In the genomic region with DNA sequence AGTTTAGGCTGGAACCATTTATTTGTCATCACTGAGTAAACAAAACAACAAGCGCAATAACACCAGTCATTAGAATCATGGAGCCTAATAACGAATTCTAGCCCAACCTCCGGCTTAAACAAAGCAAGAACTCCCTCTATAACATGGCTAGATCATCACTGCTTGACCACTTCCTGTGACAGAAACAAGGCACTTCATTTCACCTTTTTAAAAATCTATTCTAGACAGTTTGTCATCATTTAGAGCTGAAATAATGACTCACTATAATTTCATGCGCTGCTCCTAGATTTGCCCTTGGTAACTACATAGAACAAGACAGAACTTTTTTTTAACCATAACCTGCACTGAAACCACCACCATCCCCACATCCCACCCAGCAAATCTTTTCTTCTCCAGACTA, we compare ENCODE assay signal across 8 cellular contexts.
DNase-seq lines count a peak whose midpoint lies in the region; ATAC-seq, FAIRE-seq and TF ChIP-seq lines count a peak whose summit lies in the region.

No MANE protein-coding gene starts in this region.

- in situ Hi-C loops in HepG2 (cut with HindIII; ENCODE audit: extremely low pct_ligation_motif_present, low pct_unique_long_range_greater_than_20kb): loop anchor here (10.0 kb wide), 1 partner anchor 196 kb away; no protein-coding TSS in a partner anchor
- in situ Hi-C loops in G401 (cut with HindIII; ENCODE audit: low sequenced_read_pairs): no loop called here

- peak overlapping the region; percentile 67 to 87 (median 74) for H3K27ac Mint-ChIP-seq in immature natural killer cell

- peaks cover 78 to 94% of the 10 kb centered on the region in 2 donors for H3K4me1 Mint-ChIP-seq in immature natural killer cell

- no peak overlapping the region for H2AFZ ChIP-seq in HepG2 (ENCODE audit: low read length)

- TF ChIP-seq EP300 in HepG2 (IDR thresholded peaks at IDR 0.05; ENCODE audit: low read depth in 2 of 2, low read length in 2 of 2) (no peak), HepG2 (CRISPR knock-in tag; IDR thresholded peaks at IDR 0.05; ENCODE audit: borderline replicate concordance) (no peak)

- no TSS peak for BruUV-seq in HepG2 (replicated peaks; lab: Mats Ljungman, UMichigan)

- TF ChIP-seq CTCF in HepG2 (CRISPR knock-in tag; IDR thresholded peaks at IDR 0.05): no peak

- DNase-seq in H4 (ENCODE audit: low spot score) (peak; percentile 55), RKO (ENCODE audit: low spot score) (peak; percentile 30), immature natural killer cell (peak; percentile 37 to 54 (median 40)), HepG2 (ENCODE audit: low spot score) (no peak), G401 (ENCODE audit: low spot score) (no peak), pons (ENCODE audit: low spot score) (no peak), GF-D8 (lab: John Stamatoyannopoulos, UW) (no peak)

- H3K27me3 Mint-ChIP-seq in immature natural killer cell (ENCODE audit: low read depth in 3 of 3): peaks cover 0 to 2% (median 0%) of the 10 kb centered on the region in 3 donors

- no peak overlapping the region for H3K4me3 ChIP-seq in HepG2 (replicated peaks in 1 of 3; ENCODE audit: insufficient read depth in 1 of 3, low read depth in 2 of 3, low read length in 3 of 3)

- peak overlapping the region; percentile 40 to 70 (median 42) for H3K4me3 Mint-ChIP-seq in immature natural killer cell

- POLR2A ChIA-PET in HepG2 (lab: Yijun Ruan, JAX): no interaction called here

- no peaks in the 10 kb centered on the region for H3K27me3 ChIP-seq in HepG2 (ENCODE audit: control insufficient read depth in 1 of 2, insufficient read depth in 2 of 2, low read length in 2 of 2)

- CTCF ChIA-PET in HepG2 (lab: Yijun Ruan, JAX; ENCODE audit: low intra/inter-chr PET ratio, low total read pairs): no interaction called here

- FAIRE-seq in HepG2 (lab: Jason Lieb, UNC): no peak

- no peaks in the 10 kb centered on the region for H3K9me3 Mint-ChIP-seq in immature natural killer cell

- no peaks in the 10 kb centered on the region for H4K20me1 ChIP-seq in HepG2 (ENCODE audit: insufficient read depth, low read length)

- TF ChIP-seq RAD21 in HepG2 (CRISPR knock-in tag; IDR thresholded peaks at IDR 0.05): no peak

- no peak overlapping the region for H3K9ac ChIP-seq in HepG2 (ENCODE audit: insufficient read depth, low read depth, low read length)

- no peak overlapping the region for H3K4me2 ChIP-seq in HepG2 (ENCODE audit: low read depth, low read length)

- intact Hi-C loops in HepG2 (cut with micrococcal nuclease; ENCODE audit: unreplicated experiment): no loop called here

- WGBS in HepG2 (ENCODE audit: low lambda C conversion rate): 100% methylated on average over 4 of the region's 4 CpGs

- peak; percentile 44 for ATAC-seq in GM18498 (IDR thresholded peaks at IDR 0.05; ENCODE audit: unreplicated experiment)
- ATAC-seq in HepG2: no peak

- no peak overlapping the region for H3K27ac ChIP-seq in HepG2 (ENCODE audit: extremely low read length, insufficient read depth, low read length)

- no peak for TF ChIP-seq POLR2A in HepG2 (IDR thresholded peaks at IDR 0.05; ENCODE audit: insufficient read depth in 1 of 2, low read depth in 2 of 2, low read length in 2 of 2)

- peaks cover 40% of the 10 kb centered on the region for H3K79me2 ChIP-seq in HepG2 (ENCODE audit: insufficient read depth, low read length)

- H3K9me3 ChIP-seq in HepG2 (ENCODE audit: low read length): no peaks in the 10 kb centered on the region

- H3K36me3 ChIP-seq in HepG2 (replicated peaks in 1 of 2; ENCODE audit: control insufficient read depth in 1 of 2, insufficient read depth in 2 of 2, low read length in 2 of 2): no peaks in the 10 kb centered on the region

- peaks cover 24% of the 10 kb centered on the region for H3K4me1 ChIP-seq in HepG2 (ENCODE audit: insufficient read depth, low read length)

- H3K36me3 Mint-ChIP-seq in immature natural killer cell: peaks cover 0 to 3% (median 0%) of the 10 kb centered on the region in 3 donors

TF ChIP-seq in HepG2, 621 proteins besides CTCF, POLR2A, EP300 and RAD21:
- no peak for TF ChIP-seq ZNF724P (CRISPR knock-in tag; IDR thresholded peaks at IDR 0.05; ENCODE audit: borderline replicate concordance)
- TF ChIP-seq ZNF256 (CRISPR knock-in tag; conservative IDR thresholded peaks at IDR 0.05): no peak
- no peak for TF ChIP-seq ZNF740 (CRISPR knock-in tag; IDR thresholded peaks at IDR 0.05)
- no peak for TF ChIP-seq ZNF75D (CRISPR knock-in tag; IDR thresholded peaks at IDR 0.05; ENCODE audit: borderline replicate concordance)
- TF ChIP-seq, protein P1, sequence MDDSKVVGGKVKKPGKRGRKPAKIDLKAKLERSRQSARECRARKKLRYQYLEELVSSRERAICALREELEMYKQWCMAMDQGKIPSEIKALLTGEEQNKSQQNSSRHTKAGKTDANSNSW (CRISPR knock-in tag; IDR thresholded peaks at IDR 0.05; ENCODE audit: borderline replicate concordance): no peak

Comparison
In these comparisons a context has a peak if more than half of its experiments do, and no peak if none do; other contexts are left out.
1. DNase-seq: peak in H4 (single experiment), RKO (single experiment) and immature natural killer cell (3 of 3); none in HepG2 (single experiment), G401 (single experiment), pons (single experiment) and GF-D8 (single experiment).